ENCODE assay signal across 19 cellular contexts in the genomic region with DNA sequence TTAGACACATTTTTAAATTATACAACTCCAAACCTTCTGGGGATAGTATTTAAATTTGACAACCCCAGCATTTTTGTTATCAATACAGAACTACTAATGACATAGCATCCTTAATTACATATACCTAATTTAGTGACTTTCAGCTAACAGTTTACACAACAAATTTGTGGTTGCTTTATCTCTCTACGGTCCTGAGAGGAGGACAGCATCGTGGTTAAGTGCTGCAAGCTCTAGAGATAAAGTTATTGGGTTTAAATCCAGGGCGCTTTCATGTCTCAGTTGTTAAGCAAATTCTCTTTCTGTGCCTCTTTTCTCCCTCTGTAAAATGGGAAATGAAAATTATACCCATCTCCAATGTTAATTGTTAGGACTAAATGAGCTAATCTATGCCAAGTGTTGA.
DNase-seq lines count a peak whose midpoint lies in the region; ATAC-seq and TF ChIP-seq lines count a peak whose summit lies in the region.
"Had no signal": no experiment of that assay in that cellular context is flagged by ENCODE, and none has a peak within 500 bp of the region (broad histone marks: within the 10 kb centered on the region; RNA-seq: fewer than 3 reads in every experiment).

No MANE protein-coding gene starts in this region.

- POLR2A ChIA-PET in GM10248 (lab: Yijun Ruan, JAX): no interaction called here

- H3K36me3 ChIP-seq in BLaER1 (peaks cover 9% of the 10 kb centered on the region), Karpas-422 (ENCODE audit: insufficient read depth, low read length) (no peaks in the 10 kb centered on the region), RWPE2 (ENCODE audit: low read depth) (no peaks in the 10 kb centered on the region), aorta (ENCODE audit: control insufficient read depth in 1 of 2, insufficient read depth in 2 of 2, low read length in 1 of 2) (no peaks in the 10 kb centered on the region)

- H3K4me3 ChIP-seq in BLaER1 (peak overlapping the region; percentile 27; the same call in 1 of the 2 replicates), Karpas-422 (ENCODE audit: low read length) (no peak overlapping the region), RWPE2 (ENCODE audit: severe bottlenecking) (no peak overlapping the region), choroid plexus epithelial cell (ENCODE audit: low read depth, low read length) (no peak overlapping the region), aorta (ENCODE audit: low read length in 2 of 2) (no peak overlapping the region)
- H3K4me3 ChIP-seq: SK-N-MC had no signal

- ATAC-seq in RWPE2 (ENCODE audit: low read depth) (no peak), GM18858 (IDR thresholded peaks at IDR 0.05; ENCODE audit: unreplicated experiment) (no peak), aorta (ENCODE audit: low FRiP score) (no peak)
- ATAC-seq: HCT116, T-cell had no signal

- H3K27me3 ChIP-seq in BLaER1 (no peaks in the 10 kb centered on the region), Karpas-422 (ENCODE audit: low read length) (no peaks in the 10 kb centered on the region), RWPE2 (ENCODE audit: insufficient read depth, poor library complexity, severe bottlenecking) (no peaks in the 10 kb centered on the region), aorta (ENCODE audit: control insufficient read depth in 1 of 2, insufficient read depth in 2 of 2, low read length in 1 of 2) (no peaks in the 10 kb centered on the region)

- H4K20me1 ChIP-seq in BLaER1 (no peaks in the 10 kb centered on the region), Karpas-422 (ENCODE audit: insufficient read depth, low read depth, low read length) (no peaks in the 10 kb centered on the region)

- H3K9ac ChIP-seq in BLaER1 (no peak overlapping the region), Karpas-422 (ENCODE audit: low read length) (no peak overlapping the region)

- no peaks in the 10 kb centered on the region for H3K79me2 ChIP-seq in Karpas-422 (ENCODE audit: low read length)

- CTCF ChIA-PET in GM10248 (lab: Yijun Ruan, JAX): interaction anchor here (1.0 to 2.4 kb wide), 6 partner anchors 8 to 100 kb away, joined by 3 to 6 read pairs (median 4); no protein-coding TSS in a partner anchor

- H3K4me1 ChIP-seq in BLaER1: peaks cover 44% of the 10 kb centered on the region
- peaks cover 14% of the 10 kb centered on the region for H3K4me1 ChIP-seq in Karpas-422 (ENCODE audit: low read length)
- peaks cover 15% of the 10 kb centered on the region for H3K4me1 ChIP-seq in RWPE2 (ENCODE audit: insufficient read depth, poor library complexity, severe bottlenecking)
- no peaks in the 10 kb centered on the region for H3K4me1 ChIP-seq in aorta (ENCODE audit: control insufficient read depth in 1 of 2, insufficient read depth in 2 of 2, low read length in 2 of 2)

- H3K9me2 ChIP-seq in Karpas-422 (replicated peaks; ENCODE audit: insufficient read depth, low read length): no peaks in the 10 kb centered on the region

- H3K9me3 ChIP-seq in BLaER1 (peaks cover 55% of the 10 kb centered on the region), Karpas-422 (ENCODE audit: low read length) (no peaks in the 10 kb centered on the region), RWPE2 (ENCODE audit: severe bottlenecking) (no peaks in the 10 kb centered on the region), aorta (ENCODE audit: control insufficient read depth, low read length) (no peaks in the 10 kb centered on the region)

- DNase-seq in Karpas-422: no peak
- DNase-seq in RWPE2 (ENCODE audit: low spot score): no peak
- DNase-seq in choroid plexus epithelial cell (ENCODE audit: low read depth): peak; percentile 35
- no peak for DNase-seq in GM10248 (ENCODE audit: extremely low spot score)
- no peak for DNase-seq in aorta
- DNase-seq: CD4-positive, CD25-positive, alpha-beta regulatory T cell; DMS79; GOT3; NCI-H1092; NCI-H146; NCI-H2029 treated with DMSO at 0.1 percent for 48 hours; NCI-H524 treated with DMSO at 0.1 percent for 48 hours; NCI-H82; SHP77; T-cell had no signal

- H3K4me2 ChIP-seq in BLaER1: no peak overlapping the region
- peak overlapping the region; percentile 26 for H3K4me2 ChIP-seq in Karpas-422 (ENCODE audit: low read depth, low read length, poor library complexity, severe bottlenecking)

- TF ChIP-seq CTCF in RWPE2 (IDR thresholded peaks at IDR 0.05; ENCODE audit: poor library complexity, severe bottlenecking) (no peak), choroid plexus epithelial cell (conservative IDR thresholded peaks at IDR 0.05; ENCODE audit: low read depth, low read length) (no peak), GM10248 (IDR thresholded peaks at IDR 0.05; ENCODE audit: control extremely low read depth, extremely low read depth, low read depth, missing control alignments) (no peak)

- no peak overlapping the region for H2AFZ ChIP-seq in Karpas-422 (ENCODE audit: low read length)

- WGBS in aorta, 2 donors: 63 to 64% methylated on average over 3 of the region's 3 CpGs

- intact Hi-C loops in aorta (cut with DNase I): no loop called here

- no peak overlapping the region for H3K27ac ChIP-seq in BLaER1
- H3K27ac ChIP-seq in Karpas-422 (ENCODE audit: low read length): no peak overlapping the region
- peak overlapping the region; percentile 67 for H3K27ac ChIP-seq in RWPE2 (ENCODE audit: poor library complexity, severe bottlenecking)
- no peak overlapping the region for H3K27ac ChIP-seq in aorta (ENCODE audit: low read depth in 1 of 2, low read length in 2 of 2)
- H3K27ac ChIP-seq: SK-N-MC had no signal
